Comparison of ENCODE assay signal across 14 cellular contexts in genomic region chr16:89779231-89779912, GRCh38. TPM values are rescaled to one million over a fixed set of nuclear protein-coding genes. Genes with fewer than 3 reads are reported as not detected.
"Had no signal": no experiment of that assay in that cellular context is flagged by ENCODE, and none has a peak within 500 bp of the region (broad histone marks: within the 10 kb centered on the region; RNA-seq: fewer than 3 reads in every experiment).

No MANE protein-coding gene starts in this region.

- DNase-seq: activated CD4-positive, alpha-beta T cell treated with anti-CD3 and anti-CD28 coated beads for 4 hours; activated CD8-positive, alpha-beta memory T cell treated with anti-CD3 and anti-CD28 coated beads, Interleukin-2, amount 50 U/mL, for 4 hours; activated CD8-positive, alpha-beta T cell treated with anti-CD3 and anti-CD28 coated beads for 36 hours; activated naive CD8-positive, alpha-beta T cell treated with anti-CD3 and anti-CD28 coated beads, Interleukin-2, amount 50 U/mL, for 24 hours; mammary epithelial cell; stimulated activated CD4-positive, alpha-beta T cell treated with anti-CD3 and anti-CD28 coated beads, Interleukin-2, amount 100 ng/mL, for 48 hours; stimulated activated CD8-positive, alpha-beta memory T cell treated with anti-CD3 and anti-CD28 coated beads, Interleukin-4, amount 100 ng/mL, for 48 hours; T1000; WERI-Rb-1 had no signal

- H3K9me3 Mint-ChIP-seq: activated CD8-positive, alpha-beta T cell treated with anti-CD3 and anti-CD28 coated beads for 36 hours; activated naive CD8-positive, alpha-beta T cell treated with anti-CD3 and anti-CD28 coated beads, Interleukin-2, amount 50 U/mL, for 24 hours; nephron; stimulated activated naive CD8-positive, alpha-beta T cell treated with anti-CD3 and anti-CD28 coated beads, Interleukin-15, Interleukin-2, amounts not matched to agents 100 ng/mL and 50 ng/mL, for 24 hours had no signal

- H3K27ac ChIP-seq: ascending aorta, esophagus muscularis mucosa, WERI-Rb-1 had no signal

- H3K4me1 ChIP-seq: ascending aorta, esophagus muscularis mucosa had no signal

- H3K36me3 ChIP-seq: ascending aorta, esophagus muscularis mucosa had no signal

- H3K4me3 Mint-ChIP-seq: activated CD8-positive, alpha-beta T cell treated with anti-CD3 and anti-CD28 coated beads for 36 hours; activated naive CD8-positive, alpha-beta T cell treated with anti-CD3 and anti-CD28 coated beads, Interleukin-2, amount 50 U/mL, for 24 hours; nephron; stimulated activated naive CD8-positive, alpha-beta T cell treated with anti-CD3 and anti-CD28 coated beads, Interleukin-15, Interleukin-2, amounts not matched to agents 100 ng/mL and 50 ng/mL, for 24 hours had no signal

- H3K27me3 ChIP-seq: ascending aorta, esophagus muscularis mucosa had no signal

- H3K4me1 Mint-ChIP-seq: nephron had no signal

- H3K27me3 Mint-ChIP-seq: activated CD8-positive, alpha-beta T cell treated with anti-CD3 and anti-CD28 coated beads for 36 hours; activated naive CD8-positive, alpha-beta T cell treated with anti-CD3 and anti-CD28 coated beads, Interleukin-2, amount 50 U/mL, for 24 hours; stimulated activated naive CD8-positive, alpha-beta T cell treated with anti-CD3 and anti-CD28 coated beads, Interleukin-15, Interleukin-2, amounts not matched to agents 100 ng/mL and 50 ng/mL, for 24 hours had no signal

- H3K27ac Mint-ChIP-seq: activated CD8-positive, alpha-beta T cell treated with anti-CD3 and anti-CD28 coated beads for 36 hours; activated naive CD8-positive, alpha-beta T cell treated with anti-CD3 and anti-CD28 coated beads, Interleukin-2, amount 50 U/mL, for 24 hours; nephron; stimulated activated naive CD8-positive, alpha-beta T cell treated with anti-CD3 and anti-CD28 coated beads, Interleukin-15, Interleukin-2, amounts not matched to agents 100 ng/mL and 50 ng/mL, for 24 hours had no signal

- H3K9me3 ChIP-seq: ascending aorta, esophagus muscularis mucosa had no signal

- ATAC-seq: activated CD8-positive, alpha-beta T cell treated with anti-CD3 and anti-CD28 coated beads for 36 hours; activated naive CD8-positive, alpha-beta T cell treated with anti-CD3 and anti-CD28 coated beads, Interleukin-2, amount 50 U/mL, for 24 hours; left lobe of liver had no signal

- H3K4me3 ChIP-seq: ascending aorta, esophagus muscularis mucosa had no signal

RNA-seq across cellular contexts. Expression of gene SPIRE2, which starts 48.9 kb away (rescaled TPM):
- total RNA-seq: ascending aorta had no signal
